29 cellular contexts compared by ENCODE assay signal in genomic region chr1:186240436-186240835, GRCh38. TPM values are rescaled to one million over a fixed set of nuclear protein-coding genes. Genes with fewer than 3 reads are reported as not detected.
"Had no signal": no experiment of that assay in that cellular context is flagged by ENCODE, and none has a peak within 500 bp of the region (broad histone marks: within the 10 kb centered on the region; RNA-seq: fewer than 3 reads in every experiment).

No MANE protein-coding gene starts in this region.

- H2AFZ ChIP-seq: neural progenitor cell had no signal

- H3K36me3 ChIP-seq: left lung, lower lobe of right lung, neural progenitor cell, pancreas, prostate gland, suprapubic skin, thoracic aorta, tibial artery, upper lobe of right lung had no signal

- DNase-seq: hippocampal formation; kidney; left colon; left lung; lower lobe of right lung; mesendoderm; naive B cell; natural killer cell; nephron progenitor cell; pancreas; posterior cingulate gyrus; retina; right cardiac atrium; stimulated activated CD4-positive, alpha-beta T cell treated with anti-CD3 and anti-CD28 coated beads, Interleukin-12 subunit alpha, Interleukin-12 subunit beta, amount 100 ng/mL, for 4 hours; stimulated activated CD4-positive, alpha-beta T cell treated with anti-CD3 and anti-CD28 coated beads, Interleukin-15, amount 100 ng/mL, for 24 hours; stimulated activated CD4-positive, alpha-beta T cell treated with anti-CD3 and anti-CD28 coated beads, Interleukin-2, amount 100 ng/mL, for 24 hours; stimulated activated CD4-positive, alpha-beta T cell treated with anti-CD3 and anti-CD28 coated beads, Interleukin-4, amount 100 ng/mL, for 1 hour; stimulated activated naive B cell treated with anti-CD40 and anti-IgM and Interleukin-4, amounts not matched to agents 10 μg/mL and 1 μg/mL and 100 μg/mL, for 72 hours; tibial artery; trophoblast cell; upper lobe of right lung had no signal

- ATAC-seq: left colon; left lung; lower lobe of right lung; natural killer cell; pancreas; right cardiac atrium; sciatic nerve; stimulated activated naive B cell treated with anti-CD40 and anti-IgM and Interleukin-4, amounts not matched to agents 10 μg/mL and 1 μg/mL and 100 μg/mL, for 72 hours; upper lobe of right lung had no signal

- H3K27me3 ChIP-seq: left lung, neural progenitor cell, pancreas, suprapubic skin, tibial artery, upper lobe of right lung had no signal

- H3K9ac ChIP-seq: neural progenitor cell had no signal

- H3K27ac ChIP-seq: left lung, lower lobe of right lung, neural progenitor cell, pancreas, prostate gland, skin epidermis, suprapubic skin, thoracic aorta, tibial artery, upper lobe of right lung had no signal

- H3K4me3 ChIP-seq: left lung, lower lobe of right lung, neural progenitor cell, pancreas, prostate gland, skin epidermis, suprapubic skin, thoracic aorta, tibial artery, upper lobe of right lung had no signal

- H3K27ac Mint-ChIP-seq: mesothelial cell of epicardium; naive B cell; natural killer cell; nephron progenitor cell; neural progenitor cell; stimulated activated naive B cell treated with anti-CD40 and anti-IgM and Interleukin-4, amounts not matched to agents 10 μg/mL and 1 μg/mL and 100 μg/mL, for 72 hours; stimulated activated naive CD8-positive, alpha-beta T cell treated with anti-CD3 and anti-CD28 coated beads, Interleukin-15, Interleukin-2, amounts not matched to agents 100 ng/mL and 50 ng/mL, for 24 hours had no signal

- H3K4me1 ChIP-seq: left lung, lower lobe of right lung, neural progenitor cell, pancreas, prostate gland, tibial artery, upper lobe of right lung had no signal

- H3K9me3 ChIP-seq: left lung, lower lobe of right lung, pancreas, prostate gland, suprapubic skin, thoracic aorta, tibial artery, upper lobe of right lung had no signal

- H3K4me3 Mint-ChIP-seq: mesothelial cell of epicardium; naive B cell; natural killer cell; nephron progenitor cell; neural progenitor cell; stimulated activated naive B cell treated with anti-CD40 and anti-IgM and Interleukin-4, amounts not matched to agents 10 μg/mL and 1 μg/mL and 100 μg/mL, for 72 hours; stimulated activated naive CD8-positive, alpha-beta T cell treated with anti-CD3 and anti-CD28 coated beads, Interleukin-15, Interleukin-2, amounts not matched to agents 100 ng/mL and 50 ng/mL, for 24 hours had no signal

- H3K4me2 ChIP-seq: neural progenitor cell had no signal

- H3K36me3 Mint-ChIP-seq: mesothelial cell of epicardium; naive B cell; natural killer cell; neural progenitor cell; stimulated activated naive B cell treated with anti-CD40 and anti-IgM and Interleukin-4, amounts not matched to agents 10 μg/mL and 1 μg/mL and 100 μg/mL, for 72 hours had no signal

- H3K9me3 Mint-ChIP-seq: natural killer cell; nephron progenitor cell; neural progenitor cell; stimulated activated naive B cell treated with anti-CD40 and anti-IgM and Interleukin-4, amounts not matched to agents 10 μg/mL and 1 μg/mL and 100 μg/mL, for 72 hours had no signal

- H3K4me1 Mint-ChIP-seq: mesothelial cell of epicardium; naive B cell; natural killer cell; nephron progenitor cell; neural progenitor cell; stimulated activated naive B cell treated with anti-CD40 and anti-IgM and Interleukin-4, amounts not matched to agents 10 μg/mL and 1 μg/mL and 100 μg/mL, for 72 hours had no signal

RNA-seq across cellular contexts. Expression of gene PRG4, which starts 55.6 kb away (rescaled TPM):
- total RNA-seq: left colon, natural killer cell had no signal
